In the genomic region with DNA sequence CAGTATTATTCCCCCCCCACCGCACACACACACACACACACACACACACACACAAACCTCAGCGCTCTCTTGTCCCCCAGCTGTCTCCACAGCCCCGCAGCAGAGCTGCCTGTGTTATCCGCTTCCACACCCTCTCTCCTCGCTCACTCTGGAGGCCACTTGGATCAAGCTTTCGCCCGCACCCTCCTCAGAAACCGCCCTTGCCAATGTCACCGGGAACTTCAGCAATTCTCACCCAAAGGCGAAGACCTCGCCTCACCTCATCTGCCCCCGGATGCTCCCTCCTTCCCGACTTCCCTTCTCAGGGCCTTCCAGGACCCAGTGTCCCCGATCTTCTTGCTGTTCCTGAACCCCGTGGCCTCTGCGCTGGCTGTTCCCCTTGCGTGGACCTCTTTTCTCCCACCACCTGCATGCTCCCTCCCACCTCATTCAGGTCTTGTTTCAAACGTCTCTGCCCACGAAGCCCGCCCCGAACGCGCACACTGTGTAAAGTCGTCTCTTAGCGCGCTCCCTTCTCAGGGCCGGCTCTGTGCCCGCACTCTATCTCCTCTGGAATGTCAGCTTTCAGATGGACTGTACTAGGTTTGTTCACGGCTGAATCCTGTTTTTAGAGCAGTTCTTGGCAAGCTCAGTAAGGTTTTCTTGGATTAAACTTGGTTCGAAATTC, we compare ENCODE assay signal across 1 cellular context.
TF ChIP-seq lines count a peak whose summit lies in the region.

No MANE protein-coding gene starts in this region.

TF ChIP-seq in A549, 52 proteins besides CTCF, POLR2A, EP300 and RAD21 (continued from another document):
- TF ChIP-seq, protein P1, sequence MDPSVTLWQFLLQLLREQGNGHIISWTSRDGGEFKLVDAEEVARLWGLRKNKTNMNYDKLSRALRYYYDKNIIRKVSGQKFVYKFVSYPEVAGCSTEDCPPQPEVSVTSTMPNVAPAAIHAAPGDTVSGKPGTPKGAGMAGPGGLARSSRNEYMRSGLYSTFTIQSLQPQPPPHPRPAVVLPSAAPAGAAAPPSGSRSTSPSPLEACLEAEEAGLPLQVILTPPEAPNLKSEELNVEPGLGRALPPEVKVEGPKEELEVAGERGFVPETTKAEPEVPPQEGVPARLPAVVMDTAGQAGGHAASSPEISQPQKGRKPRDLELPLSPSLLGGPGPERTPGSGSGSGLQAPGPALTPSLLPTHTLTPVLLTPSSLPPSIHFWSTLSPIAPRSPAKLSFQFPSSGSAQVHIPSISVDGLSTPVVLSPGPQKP (IDR thresholded peaks at IDR 0.05; ENCODE audit: low read depth, low read length): no peak
- TF ChIP-seq SMC3 (IDR thresholded peaks at IDR 0.05): no peak
- TF ChIP-seq MAFK (IDR thresholded peaks at IDR 0.05; ENCODE audit: partially characterized antibody): no peak
- no peak for TF ChIP-seq EHF (CRISPR knock-in tag; IDR thresholded peaks at IDR 0.05)
- no peak for TF ChIP-seq FOSB (CRISPR knock-in tag; IDR thresholded peaks at IDR 0.05)
- TF ChIP-seq, protein P2, sequence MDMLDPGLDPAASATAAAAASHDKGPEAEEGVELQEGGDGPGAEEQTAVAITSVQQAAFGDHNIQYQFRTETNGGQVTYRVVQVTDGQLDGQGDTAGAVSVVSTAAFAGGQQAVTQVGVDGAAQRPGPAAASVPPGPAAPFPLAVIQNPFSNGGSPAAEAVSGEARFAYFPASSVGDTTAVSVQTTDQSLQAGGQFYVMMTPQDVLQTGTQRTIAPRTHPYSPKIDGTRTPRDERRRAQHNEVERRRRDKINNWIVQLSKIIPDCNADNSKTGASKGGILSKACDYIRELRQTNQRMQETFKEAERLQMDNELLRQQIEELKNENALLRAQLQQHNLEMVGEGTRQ (IDR thresholded peaks at IDR 0.05): no peak
- TF ChIP-seq, protein P3, sequence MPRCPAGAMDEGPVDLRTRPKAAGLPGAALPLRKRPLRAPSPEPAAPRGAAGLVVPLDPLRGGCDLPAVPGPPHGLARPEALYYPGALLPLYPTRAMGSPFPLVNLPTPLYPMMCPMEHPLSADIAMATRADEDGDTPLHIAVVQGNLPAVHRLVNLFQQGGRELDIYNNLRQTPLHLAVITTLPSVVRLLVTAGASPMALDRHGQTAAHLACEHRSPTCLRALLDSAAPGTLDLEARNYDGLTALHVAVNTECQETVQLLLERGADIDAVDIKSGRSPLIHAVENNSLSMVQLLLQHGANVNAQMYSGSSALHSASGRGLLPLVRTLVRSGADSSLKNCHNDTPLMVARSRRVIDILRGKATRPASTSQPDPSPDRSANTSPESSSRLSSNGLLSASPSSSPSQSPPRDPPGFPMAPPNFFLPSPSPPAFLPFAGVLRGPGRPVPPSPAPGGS (IDR thresholded peaks at IDR 0.05): no peak
- no peak for TF ChIP-seq RNF2 (IDR thresholded peaks at IDR 0.05; ENCODE audit: borderline replicate concordance, low read depth)
- no peak for TF ChIP-seq TFCP2L1 (CRISPR knock-in tag; IDR thresholded peaks at IDR 0.05)
